17 cellular contexts compared by ENCODE assay signal in genomic region chr2:234467289-234467688, GRCh38. TPM values are rescaled to one million over a fixed set of nuclear protein-coding genes. Genes with fewer than 3 reads are reported as not detected.
DNase-seq lines count a peak whose midpoint lies in the region; ATAC-seq and TF ChIP-seq lines count a peak whose summit lies in the region.
"Had no signal": no experiment of that assay in that cellular context is flagged by ENCODE, and none has a peak within 500 bp of the region (broad histone marks: within the 10 kb centered on the region; RNA-seq: fewer than 3 reads in every experiment).

No MANE protein-coding gene starts in this region.

- H3K36me3 ChIP-seq in PC-3 (ENCODE audit: low read depth, low read length) (no peaks in the 10 kb centered on the region), osteoblast (ENCODE audit: insufficient read depth, low read length) (no peaks in the 10 kb centered on the region)
- H3K36me3 ChIP-seq: MG63 had no signal

- no TSS peak for BruUV-seq in PC-3 (replicated peaks; lab: Mats Ljungman, UMichigan)

- H2AFZ ChIP-seq in PC-3 (ENCODE audit: low read length) (no peak overlapping the region), osteoblast (ENCODE audit: low read length) (no peak overlapping the region)
- H2AFZ ChIP-seq: hepatocyte, parathyroid adenoma had no signal

- H3K27me3 ChIP-seq in PC-3 (ENCODE audit: low read length) (no peaks in the 10 kb centered on the region), osteoblast (ENCODE audit: insufficient read depth, low read length) (no peaks in the 10 kb centered on the region)
- H3K27me3 ChIP-seq: hepatocyte, MG63 had no signal

- ATAC-seq in PC-3, result peak; percentile 14; the same call in 1 of the 2 replicates
- peak; percentile 52 for ATAC-seq in esophagus mucosa
- ATAC-seq in activated CD4-positive, CD25-positive, alpha-beta regulatory T cell treated with anti-CD3 and anti-CD28 coated beads, Interleukin-2, amount 50 U/mL, for 24 hours, result no peak
- ATAC-seq: left cardiac atrium had no signal

- H3K4me2 ChIP-seq in PC-3 (ENCODE audit: low read length) (no peak overlapping the region), osteoblast (ENCODE audit: insufficient read depth, low read length) (no peak overlapping the region)
- H3K4me2 ChIP-seq: hepatocyte had no signal

- TF ChIP-seq CTCF in PC-3 (conservative IDR thresholded peaks at IDR 0.05; ENCODE audit: low read depth, low read length) (no peak), osteoblast (IDR thresholded peaks at IDR 0.05; ENCODE audit: extremely low read depth, low read depth, low read length) (no peak)

- H3K27ac ChIP-seq in PC-3 (ENCODE audit: low read length) (no peak overlapping the region), osteoblast (ENCODE audit: low read depth, low read length) (peak overlapping the region; percentile 55)
- H3K27ac ChIP-seq: hepatocyte, parathyroid adenoma had no signal

- H4K20me1 ChIP-seq in PC-3 (ENCODE audit: low read length) (no peaks in the 10 kb centered on the region), osteoblast (ENCODE audit: insufficient read depth, low read length) (no peaks in the 10 kb centered on the region)

- DNase-seq in NCI-H82 (lab: John Stamatoyannopoulos, UW), result peak; percentile 16
- DNase-seq in NCI-H82 treated with DMSO at 0.1 percent for 48 hours (lab: John Stamatoyannopoulos, UW; ENCODE audit: unreplicated experiment), result no peak
- peak; percentile 68 for DNase-seq in PC-3
- peak; percentile 89 for DNase-seq in osteoblast (ENCODE audit: insufficient read length, low spot score, missing footprints)
- no peak for DNase-seq in NCI-H526 treated with DMSO at 0.1 percent for 48 hours (lab: John Stamatoyannopoulos, UW)
- DNase-seq in COR-L47 (lab: John Stamatoyannopoulos, UW), result no peak
- DNase-seq: 8988T; activated CD8-positive, alpha-beta memory T cell treated with anti-CD3 and anti-CD28 coated beads, Interleukin-2, amount 50 U/mL, for 48 hours; left cardiac atrium; MG63; NCI-H2029 treated with DMSO at 0.1 percent for 48 hours; NCI-H748 treated with DMSO at 0.1 percent for 48 hours; substantia nigra had no signal

- peaks cover 28% of the 10 kb centered on the region for H3K4me1 ChIP-seq in PC-3 (ENCODE audit: insufficient read depth, low read length)
- peaks cover 16% of the 10 kb centered on the region for H3K4me1 ChIP-seq in osteoblast (ENCODE audit: insufficient read depth, low read length)
- H3K4me1 ChIP-seq: parathyroid adenoma had no signal

- no peak overlapping the region for H3K9ac ChIP-seq in PC-3 (ENCODE audit: low read length)
- H3K9ac ChIP-seq: parathyroid adenoma had no signal

- POLR2A ChIA-PET in PC-3 (lab: Charles Lee; ENCODE audit: unreplicated experiment), result no interaction called here

- no peaks in the 10 kb centered on the region for H3K9me2 ChIP-seq in PC-3 (replicated peaks; ENCODE audit: low read length)

- intact Hi-C loops in PC-3 (cut with micrococcal nuclease), result no loop called here

- H3K9me3 ChIP-seq in PC-3 (ENCODE audit: low read length), result 0 out of 2 replicates have a peak, but pooled peaks cover 4% of the 10 kb centered on the region
- H3K9me3 ChIP-seq in osteoblast (ENCODE audit: low read depth, low read length), result peaks cover 2% of the 10 kb centered on the region

- H3K4me3 ChIP-seq in PC-3 (ENCODE audit: low read length) (no peak overlapping the region), osteoblast (ENCODE audit: insufficient read depth, low read length) (no peak overlapping the region)
- H3K4me3 ChIP-seq: hepatocyte, MG63 had no signal

- H3K79me2 ChIP-seq in PC-3 (ENCODE audit: low read length), result no peaks in the 10 kb centered on the region
- no peaks in the 10 kb centered on the region for H3K79me2 ChIP-seq in osteoblast (ENCODE audit: insufficient read depth, low read length)
- H3K79me2 ChIP-seq: hepatocyte, parathyroid adenoma had no signal

- CTCF ChIA-PET in PC-3 (lab: Charles Lee), result no interaction called here

- no peaks in the 10 kb centered on the region for H3F3A ChIP-seq in PC-3 (ENCODE audit: low read length, unreplicated experiment)

RNA-seq across cellular contexts. Expression of gene ARL4C, which starts 29.6 kb away (rescaled TPM):
- total RNA-seq in PC-3 (2014; rRNA removed), result 19.9 and 21.7 TPM in 2 replicates
- 15.5 TPM for total RNA-seq in esophagus mucosa
- 133 and 145 TPM in 2 replicates for total RNA-seq in osteoblast

Comparison
In these comparisons a context has a peak if more than half of its experiments do, and no peak if none do; other contexts are left out.
1. DNase-seq: peak in NCI-H82 (single experiment), PC-3 (single experiment) and osteoblast (single experiment); none in NCI-H82 treated with DMSO at 0.1 percent for 48 hours (single experiment), NCI-H526 treated with DMSO at 0.1 percent for 48 hours (single experiment) and COR-L47 (single experiment).
2. ATAC-seq: peak in PC-3 (single experiment) and esophagus mucosa (single experiment); none in activated CD4-positive, CD25-positive, alpha-beta regulatory T cell treated with anti-CD3 and anti-CD28 coated beads, Interleukin-2, amount 50 U/mL, for 24 hours (0 of 2).